Comparison of ENCODE assay signal across 15 cellular contexts in genomic region chr7:2812119-2812487, GRCh38. TPM values are rescaled to one million over a fixed set of nuclear protein-coding genes. Genes with fewer than 3 reads are reported as not detected.
A peak's percentile ranks its signal among the peaks of the same experiment; 100 is the strongest.
DNase-seq lines count a peak whose midpoint lies in the region; ATAC-seq and TF ChIP-seq lines count a peak whose summit lies in the region.
"Had no signal": no experiment of that assay in that cellular context is flagged by ENCODE, and none has a peak within 500 bp of the region (broad histone marks: within the 10 kb centered on the region; RNA-seq: fewer than 3 reads in every experiment).

No MANE protein-coding gene starts in this region.

- H3K27me3 Mint-ChIP-seq in osteocyte (ENCODE audit: unreplicated experiment): no peaks in the 10 kb centered on the region
- H3K27me3 Mint-ChIP-seq: activated B cell treated with CpG ODN at 0.5 μM for 24 hours had no signal

- TF ChIP-seq CTCF in heart left ventricle (IDR thresholded peaks at IDR 0.05): no peak
- TF ChIP-seq CTCF in osteocyte (IDR thresholded peaks at IDR 0.05): no peak
- no peak for TF ChIP-seq CTCF in dorsolateral prefrontal cortex (IDR thresholded peaks at IDR 0.05 in 54 of 56, conservative IDR thresholded peaks at IDR 0.05 in 2 of 56; ENCODE audit: low read depth in 1 of 56, partially characterized antibody in 56 of 56)

- H3K9me3 ChIP-seq in heart left ventricle (no peaks in the 10 kb centered on the region), aorta (ENCODE audit: control insufficient read depth, low read length) (no peaks in the 10 kb centered on the region)
- H3K9me3 ChIP-seq: SJCRH30 had no signal

- H3K27ac ChIP-seq in heart left ventricle (peak overlapping the region; percentile 45 to 85 (median 76)), aorta (ENCODE audit: low read depth in 1 of 2, low read length in 2 of 2) (no peak overlapping the region), dorsolateral prefrontal cortex (peak overlapping the region in 14 of 59 donors; percentile 1 to 75 (median 33))
- H3K27ac ChIP-seq: SJCRH30 had no signal

- peaks cover 0 to 70% (median 44%) of the 10 kb centered on the region in 12 donors for H3K4me1 ChIP-seq in heart left ventricle
- H3K4me1 ChIP-seq in aorta (ENCODE audit: control insufficient read depth in 1 of 2, insufficient read depth in 2 of 2, low read length in 2 of 2): no peaks in the 10 kb centered on the region
- H3K4me1 ChIP-seq: SJCRH30 had no signal

- peaks cover 81% of the 10 kb centered on the region for H3K4me1 Mint-ChIP-seq in osteocyte (ENCODE audit: unreplicated experiment)

- H3K4me3 ChIP-seq in heart left ventricle (peak overlapping the region in 9 of 12 donors; percentile 9 to 45 (median 34)), aorta (ENCODE audit: low read length in 2 of 2) (peak overlapping the region in 1 of 2 donors; percentile 19), dorsolateral prefrontal cortex (peak overlapping the region in 4 of 59 donors; percentile 9 to 41 (median 16))
- H3K4me3 ChIP-seq: SJCRH30, smooth muscle cell had no signal

- H3K36me3 ChIP-seq in heart left ventricle: no peaks in the 10 kb centered on the region
- H3K36me3 ChIP-seq in aorta (ENCODE audit: control insufficient read depth in 1 of 2, insufficient read depth in 2 of 2, low read length in 1 of 2): no peaks in the 10 kb centered on the region
- H3K36me3 ChIP-seq: SJCRH30 had no signal

- peak in 1 of 4 donors; percentile 25 for ATAC-seq in heart left ventricle
- ATAC-seq in aorta (ENCODE audit: low FRiP score): peak; percentile 39

- 66 to 71% (median 69%) methylated on average over 7 of the region's 7 CpGs for WGBS in heart left ventricle, 4 donors
- WGBS in aorta, 2 donors: 10 to 14% methylated on average over 7 of the region's 7 CpGs

- intact Hi-C loops in heart left ventricle (cut with DNase I): loop anchor here in 1 of 10 donors (5.0 kb wide), 1 partner anchor 75 kb away; no protein-coding TSS in a partner anchor
- intact Hi-C loops in aorta (cut with DNase I): no loop called here
- intact Hi-C loops in dorsolateral prefrontal cortex (cut with DNase I): no loop called here

- TF ChIP-seq POLR2A in heart left ventricle (IDR thresholded peaks at IDR 0.05): no peak

- H3K36me3 Mint-ChIP-seq in osteocyte (ENCODE audit: unreplicated experiment): peaks cover 9% of the 10 kb centered on the region

- H3K27me3 ChIP-seq in heart left ventricle: no peaks in the 10 kb centered on the region
- no peaks in the 10 kb centered on the region for H3K27me3 ChIP-seq in aorta (ENCODE audit: control insufficient read depth in 1 of 2, insufficient read depth in 2 of 2, low read length in 1 of 2)
- no peaks in the 10 kb centered on the region for H3K27me3 ChIP-seq in dorsolateral prefrontal cortex
- H3K27me3 ChIP-seq: SJCRH30 had no signal

- no peaks in the 10 kb centered on the region for H3K9me3 Mint-ChIP-seq in osteocyte (ENCODE audit: unreplicated experiment)
- H3K9me3 Mint-ChIP-seq: activated B cell treated with CpG ODN at 0.5 μM for 24 hours had no signal

- DNase-seq in activated effector memory CD4-positive, alpha-beta T cell treated with anti-CD3 and anti-CD28 coated beads, Interleukin-2, amount 50 U/mL, for 16 hours: peak; percentile 36
- no peak for DNase-seq in activated effector memory CD4-positive, alpha-beta T cell treated with Interleukin-2 at 50 U/mL for 16 hours
- DNase-seq in heart left ventricle (peak in 1 of 5 donors; percentile 36), osteocyte (ENCODE audit: extremely low spot score, unreplicated experiment) (no peak), aorta (peak in 1 of 2 donors; percentile 41), amygdala (lab: John Stamatoyannopoulos, UW) (no peak), dorsolateral prefrontal cortex (no peak), nucleus accumbens (lab: John Stamatoyannopoulos, UW) (no peak)
- DNase-seq: 8988T; activated B cell treated with CpG ODN at 0.5 μM for 24 hours; activated T-cell treated with anti-CD3 and anti-CD28 coated beads, Interleukin-2, amount 50 U/mL, for 48 hours; DMS79 treated with DMSO at 0.1 percent for 48 hours; NCI-H510A; SJCRH30 had no signal

- H3K4me3 Mint-ChIP-seq in osteocyte (ENCODE audit: unreplicated experiment): peak overlapping the region; percentile 51
- H3K4me3 Mint-ChIP-seq: activated B cell treated with CpG ODN at 0.5 μM for 24 hours had no signal

- H3K27ac Mint-ChIP-seq in osteocyte (ENCODE audit: unreplicated experiment): peak overlapping the region; percentile 85

RNA-seq across cellular contexts. Expression of gene GNA12, which starts 32.0 kb away (rescaled TPM):
- total RNA-seq in heart left ventricle (10 to 100 TPM; 30.0 to 56.5 (median 34.9) TPM), osteocyte (68.8 and 69.5 TPM in 2 replicates), aorta (10 to 100 TPM; 53.0 to 56.6 TPM), dorsolateral prefrontal cortex (100 to 1,000 TPM in 12 of 120 experiments, 10 to 100 TPM in 108; 45.2 to 162 (median 67.4) TPM)
- polyA plus RNA-seq in heart left ventricle (10 to 100 TPM; 10.7 to 39.3 TPM), aorta (10 to 100 TPM; 21.4 to 31.6 TPM)

Comparison
In these comparisons a context has a peak if more than half of its experiments do, and no peak if none do; other contexts are left out.
1. H3K27ac ChIP-seq: peak in heart left ventricle (12 of 12); none in aorta (0 of 2).